In genomic region chr9:94887721-94888120, GRCh38 we compare ENCODE assay signal across 17 cellular contexts.
DNase-seq lines count a peak whose midpoint lies in the region; ATAC-seq and TF ChIP-seq lines count a peak whose summit lies in the region.
"Had no signal": no experiment of that assay in that cellular context is flagged by ENCODE, and none has a peak within 500 bp of the region (broad histone marks: within the 10 kb centered on the region; RNA-seq: fewer than 3 reads in every experiment).

No MANE protein-coding gene starts in this region.

- POLR2A ChIA-PET in Panc1 (lab: Charles Lee), result no interaction called here

- DNase-seq in HFFc6 (no peak), Panc1 (ENCODE audit: low read depth, low spot score) (no peak), stomach (no peak)
- DNase-seq in stimulated activated CD4-positive, alpha-beta T cell treated with anti-CD3 and anti-CD28 coated beads, Interleukin-2, amount 100 ng/mL, for 24 hours, result no peak
- DNase-seq: ACHN, DMS 273 treated with DMSO at 0.1 percent for 48 hours, DND-41, HCEC 1CT, NCI-H1105 treated with DMSO at 0.1 percent for 48 hours, NCI-H1694 treated with DMSO at 0.1 percent for 48 hours, RPMI8226, SJCRH30 had no signal

- intact Hi-C loops in Panc1 (cut with micrococcal nuclease; ENCODE audit: unreplicated experiment) (no loop called here), stomach (cut with DNase I; ENCODE audit: low total_unique reads) (no loop called here)

- TF ChIP-seq CTCF in HFFc6 (IDR thresholded peaks at IDR 0.05), result no peak
- no peak for TF ChIP-seq CTCF in Panc1 (IDR thresholded peaks at IDR 0.05)
- no peak for TF ChIP-seq CTCF in stomach (IDR thresholded peaks at IDR 0.05)

- WGBS in stomach, 5 donors, result 36 to 68% (median 57%) methylated on average over 2 of the region's 2 CpGs

- H3K27ac ChIP-seq in Panc1 (ENCODE audit: low read length), result peak overlapping the region; percentile 73
- H3K27ac ChIP-seq in layer of hippocampus (ENCODE audit: low read depth, low read length), result peak overlapping the region; percentile 25
- peak overlapping the region; percentile 15 to 50 (median 25) for H3K27ac ChIP-seq in stomach
- H3K27ac ChIP-seq: C4-2B, SJCRH30 had no signal

- H3K36me3 ChIP-seq in Panc1 (ENCODE audit: control insufficient read depth, insufficient read depth, low read length) (no peaks in the 10 kb centered on the region), stomach (no peaks in the 10 kb centered on the region)
- H3K36me3 ChIP-seq: SJCRH30 had no signal

- peaks cover 17% of the 10 kb centered on the region for H3K9me3 Mint-ChIP-seq in HFFc6

- no peak for TF ChIP-seq POLR2A in stomach (IDR thresholded peaks at IDR 0.05)

- no peak overlapping the region for H3K4me3 Mint-ChIP-seq in HFFc6
- H3K4me3 Mint-ChIP-seq: GM23338 had no signal

- H3K4me1 Mint-ChIP-seq in HFFc6 (ENCODE audit: low read depth), result peaks cover 42% of the 10 kb centered on the region

- peaks cover 12% of the 10 kb centered on the region; the same call in 1 of the 2 replicates for H3K9me3 ChIP-seq in Panc1 (ENCODE audit: control insufficient read depth, insufficient read depth, low read depth, low read length)
- H3K9me3 ChIP-seq in stomach, result no peaks in the 10 kb centered on the region

- TF ChIP-seq EP300 in stomach (IDR thresholded peaks at IDR 0.05), result no peak

- no peaks in the 10 kb centered on the region for H3K27me3 Mint-ChIP-seq in HFFc6 (ENCODE audit: insufficient read depth)

- H3K27ac Mint-ChIP-seq in HFFc6, result peak overlapping the region; percentile 64
- H3K27ac Mint-ChIP-seq: GM23338 had no signal

- H3K27me3 ChIP-seq in Panc1 (ENCODE audit: control insufficient read depth, insufficient read depth, low read length) (no peaks in the 10 kb centered on the region), layer of hippocampus (ENCODE audit: control insufficient read depth, insufficient read depth, low read length) (no peaks in the 10 kb centered on the region), stomach (no peaks in the 10 kb centered on the region)
- H3K27me3 ChIP-seq: SJCRH30 had no signal

- BruUV-seq in Panc1 (replicated peaks; lab: Mats Ljungman, UMichigan), result no TSS peak

- in situ Hi-C loops in Panc1 (cut with HindIII; ENCODE audit: low pct_unique_long_range_greater_than_20kb, low sequenced_read_pairs), result no loop called here

- H3K4me1 ChIP-seq in Panc1 (ENCODE audit: control insufficient read depth, insufficient read depth, low read length) (peaks cover 18% of the 10 kb centered on the region), stomach (peaks cover 7 to 34% (median 24%) of the 10 kb centered on the region in 4 donors)

- CTCF ChIA-PET in Panc1 (lab: Charles Lee), result no interaction called here

- ATAC-seq in Panc1, result peak; percentile 67
- no peak for ATAC-seq in GM21367 (IDR thresholded peaks at IDR 0.05; ENCODE audit: unreplicated experiment)
- ATAC-seq in GM21381 (IDR thresholded peaks at IDR 0.05; ENCODE audit: unreplicated experiment), result no peak
- ATAC-seq: GM23338 had no signal

- H3K4me3 ChIP-seq in Panc1 (ENCODE audit: low read depth in 2 of 2, low read length in 2 of 2) (no peak overlapping the region), stomach (no peak overlapping the region)
- H3K4me3 ChIP-seq: GM23338, SJCRH30 had no signal

- peaks cover 22% of the 10 kb centered on the region for H3K36me3 Mint-ChIP-seq in HFFc6 (ENCODE audit: low read depth)
